ENCODE assay signal across 12 cellular contexts in the genomic region with DNA sequence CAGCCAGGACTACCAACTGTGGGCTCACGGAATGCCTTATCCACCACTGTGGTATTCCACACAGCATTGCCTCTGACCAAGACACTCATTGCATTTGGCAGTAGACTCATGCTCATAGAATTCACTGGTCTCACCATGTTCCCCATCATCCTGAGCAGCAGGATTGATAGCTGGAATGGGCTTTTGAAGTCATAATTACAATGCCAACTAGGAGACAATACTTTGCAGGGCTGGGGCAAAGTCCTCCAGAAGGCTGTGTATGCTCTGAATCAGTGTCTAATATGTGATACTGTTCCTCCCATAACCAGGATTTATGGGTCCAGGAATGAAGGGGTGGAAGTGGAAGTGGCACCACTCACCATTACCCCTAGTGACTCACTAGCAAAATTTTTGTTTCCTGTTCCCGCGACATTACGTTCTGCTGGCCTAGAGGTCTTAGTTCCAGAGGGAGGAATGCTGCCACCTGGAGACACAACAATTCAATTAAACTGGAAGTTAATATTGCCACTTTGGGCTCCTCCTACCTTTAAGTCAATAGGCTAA. TPM values are rescaled to one million over a fixed set of nuclear protein-coding genes. Genes with fewer than 3 reads are reported as not detected.
DNase-seq lines count a peak whose midpoint lies in the region; ATAC-seq and TF ChIP-seq lines count a peak whose summit lies in the region.
"Had no signal": no experiment of that assay in that cellular context is flagged by ENCODE, and none has a peak within 500 bp of the region (broad histone marks: within the 10 kb centered on the region; RNA-seq: fewer than 3 reads in every experiment).

No MANE protein-coding gene starts in this region.

- H3K79me2 ChIP-seq in mesendoderm (ENCODE audit: control insufficient read depth, insufficient read depth, low read length): no peaks in the 10 kb centered on the region

- no peak overlapping the region for H3K4ac ChIP-seq in mesendoderm (ENCODE audit: low read depth, low read length)

- no peaks in the 10 kb centered on the region for H3K79me1 ChIP-seq in mesendoderm (ENCODE audit: low read length)

- no peaks in the 10 kb centered on the region for H3K27me3 Mint-ChIP-seq in progenitor cell of endocrine pancreas

- no peaks in the 10 kb centered on the region for H3K27me3 ChIP-seq in MG63
- no peaks in the 10 kb centered on the region for H3K27me3 ChIP-seq in mesendoderm (ENCODE audit: insufficient read depth, low read length, poor library complexity)

- H4K8ac ChIP-seq in mesendoderm (ENCODE audit: low read depth, low read length): no peak overlapping the region

- H3K4me3 Mint-ChIP-seq in progenitor cell of endocrine pancreas (ENCODE audit: low read depth): no peak overlapping the region

- DNase-seq in Daoy (ENCODE audit: low read depth): peak; percentile 80
- DNase-seq in MG63: peak; percentile 66
- peak; percentile 34 to 83 for DNase-seq in cardiac fibroblast (ENCODE audit: low read depth in 2 of 2)
- peak; percentile 61 for DNase-seq in mesendoderm
- no peak for DNase-seq in NCI-H69 (lab: John Stamatoyannopoulos, UW)
- DNase-seq in inferior parietal cortex (ENCODE audit: extremely low spot score): no peak
- DNase-seq in progenitor cell of endocrine pancreas (ENCODE audit: low spot score, unreplicated experiment): no peak
- DNase-seq: activated naive CD4-positive, alpha-beta T cell treated with anti-CD3 and anti-CD28 coated beads, Interleukin-2, amount 50 U/mL, for 16 hours; effector CD8-positive, alpha-beta T cell; left cardiac atrium had no signal

- no peak overlapping the region for H2AK5ac ChIP-seq in mesendoderm (ENCODE audit: low read length)

- no peak overlapping the region for H4K5ac ChIP-seq in mesendoderm (ENCODE audit: low read length)

- WGBS in mesendoderm (ENCODE audit: extremely low coverage, insufficient coverage, low lambda C conversion rate): no CpG with 5 or more reads among the region's 4 CpGs

- no peak for ATAC-seq in HG03460 (IDR thresholded peaks at IDR 0.05; ENCODE audit: unreplicated experiment)
- ATAC-seq: left cardiac atrium had no signal

- peaks cover 19% of the 10 kb centered on the region for H3K9me3 Mint-ChIP-seq in progenitor cell of endocrine pancreas (ENCODE audit: low read depth)

- no peak overlapping the region for H3K23ac ChIP-seq in mesendoderm (ENCODE audit: low read length)

- TF ChIP-seq CTCF in cardiac fibroblast (IDR thresholded peaks at IDR 0.05; ENCODE audit: low read depth, low read length) (peak; percentile 17), progenitor cell of endocrine pancreas (IDR thresholded peaks at IDR 0.05; ENCODE audit: unreplicated experiment) (no peak)

- H3K4me1 ChIP-seq in mesendoderm (ENCODE audit: control insufficient read depth, low read depth, low read length): no peaks in the 10 kb centered on the region

- H3K27ac Mint-ChIP-seq in progenitor cell of endocrine pancreas: no peak overlapping the region

- peaks cover 19% of the 10 kb centered on the region for H3K9me3 ChIP-seq in MG63

- H3K27ac ChIP-seq in mesendoderm (ENCODE audit: low read depth, low read length): no peak overlapping the region
- H3K27ac ChIP-seq: RWPE1 had no signal

- H2BK15ac ChIP-seq in mesendoderm (replicated peaks; ENCODE audit: low read depth): no peak overlapping the region

- H2BK120ac ChIP-seq in mesendoderm (ENCODE audit: low read depth, low read length): no peak overlapping the region

- H3K4me3 ChIP-seq in MG63 (no peak overlapping the region), cardiac fibroblast (replicated peaks in 1 of 2; ENCODE audit: low read depth in 2 of 2, low read length in 2 of 2) (no peak overlapping the region), mesendoderm (ENCODE audit: low read length) (no peak overlapping the region)

- no peak overlapping the region for H3K18ac ChIP-seq in mesendoderm (ENCODE audit: low read length)

- H3K4me2 ChIP-seq in mesendoderm (ENCODE audit: low read length): no peak overlapping the region

- H2BK5ac ChIP-seq in mesendoderm (ENCODE audit: low read length): no peak overlapping the region

- no peaks in the 10 kb centered on the region for H3K36me3 Mint-ChIP-seq in progenitor cell of endocrine pancreas (ENCODE audit: insufficient read depth)

- H3K36me3 ChIP-seq in MG63: no peaks in the 10 kb centered on the region
- H3K36me3 ChIP-seq in mesendoderm (ENCODE audit: control insufficient read depth, insufficient read depth, low read length): no peaks in the 10 kb centered on the region

- H3K56ac ChIP-seq in mesendoderm (ENCODE audit: low read length): no peak overlapping the region

- H3K4me1 Mint-ChIP-seq in progenitor cell of endocrine pancreas (ENCODE audit: low read depth): no peaks in the 10 kb centered on the region

- no peak overlapping the region for H3K9ac ChIP-seq in mesendoderm (ENCODE audit: low read length)

RNA-seq across cellular contexts. Expression of gene CCDC80, which starts 58.6 kb away (rescaled TPM):
- total RNA-seq in Daoy (2014; rRNA removed; shearing (Covaris generic)): 60.9 and 77.8 TPM in 2 replicates
- total RNA-seq in MG63 (2014; rRNA removed; shearing (Covaris generic); ENCODE audit: low replicate concordance): 240 and 268 TPM in 2 replicates
- polyA plus RNA-seq in mesendoderm (2013, experiment 1 of 2): 4.3 TPM
- 5.2 TPM for polyA plus RNA-seq in mesendoderm (2013, experiment 2 of 2)
- 9.1 and 13.3 TPM in 2 replicates for total RNA-seq in progenitor cell of endocrine pancreas

Comparison
In these comparisons a context has a peak if more than half of its experiments do, and no peak if none do; other contexts are left out.
1. DNase-seq: peak in Daoy (single experiment), MG63 (single experiment), cardiac fibroblast (2 of 2) and mesendoderm (single experiment); none in NCI-H69 (single experiment), inferior parietal cortex (single experiment) and progenitor cell of endocrine pancreas (single experiment).